In the genomic region with DNA sequence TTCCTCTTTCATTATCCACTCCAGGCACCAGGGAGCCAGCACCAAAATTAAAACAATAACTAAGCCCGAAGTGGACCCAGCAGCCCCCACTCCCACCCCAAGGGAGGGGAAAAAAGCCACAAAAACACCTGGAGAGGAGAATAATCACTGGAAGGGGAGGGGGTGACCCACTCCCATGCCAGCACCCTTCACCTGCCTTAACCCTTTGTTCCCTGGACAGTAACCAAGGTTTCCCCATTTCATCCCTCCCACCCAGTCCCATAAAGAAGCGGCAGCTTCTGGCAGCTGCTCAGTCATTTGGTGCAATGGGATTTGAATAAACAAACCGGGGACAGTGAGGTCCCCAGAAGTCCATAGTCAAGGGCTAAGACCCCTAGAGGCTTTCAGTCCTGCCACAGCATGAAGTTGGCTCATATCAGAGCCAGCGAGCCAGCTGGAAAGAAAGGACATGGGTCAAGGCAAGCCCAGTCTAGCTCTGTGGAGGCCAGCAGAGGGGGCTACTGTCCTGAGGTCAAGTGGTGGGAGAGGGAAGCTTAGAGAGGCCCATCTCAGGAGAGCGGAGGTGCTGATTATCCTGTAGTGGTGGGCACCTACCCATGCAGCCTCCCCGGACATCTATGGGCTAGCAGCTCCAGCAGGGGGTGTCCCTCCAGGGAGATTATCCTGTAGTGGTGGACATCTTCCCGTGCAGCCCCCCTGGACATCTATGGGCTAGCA, we compare ENCODE assay signal across 2 cellular contexts.
TF ChIP-seq lines count a peak whose summit lies in the region.

No MANE protein-coding gene starts in this region.

TF ChIP-seq in GM23338, 12 proteins besides CTCF, POLR2A, EP300 and RAD21 (continued from another document and continues in another):
- TF ChIP-seq, protein P1, sequence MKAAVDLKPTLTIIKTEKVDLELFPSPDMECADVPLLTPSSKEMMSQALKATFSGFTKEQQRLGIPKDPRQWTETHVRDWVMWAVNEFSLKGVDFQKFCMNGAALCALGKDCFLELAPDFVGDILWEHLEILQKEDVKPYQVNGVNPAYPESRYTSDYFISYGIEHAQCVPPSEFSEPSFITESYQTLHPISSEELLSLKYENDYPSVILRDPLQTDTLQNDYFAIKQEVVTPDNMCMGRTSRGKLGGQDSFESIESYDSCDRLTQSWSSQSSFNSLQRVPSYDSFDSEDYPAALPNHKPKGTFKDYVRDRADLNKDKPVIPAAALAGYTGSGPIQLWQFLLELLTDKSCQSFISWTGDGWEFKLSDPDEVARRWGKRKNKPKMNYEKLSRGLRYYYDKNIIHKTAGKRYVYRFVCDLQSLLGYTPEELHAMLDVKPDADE (IDR thresholded peaks at IDR 0.05): no peak
- TF ChIP-seq JUNB (IDR thresholded peaks at IDR 0.05; ENCODE audit: unreplicated experiment) (no peak), STAT1 (IDR thresholded peaks at IDR 0.05; ENCODE audit: unreplicated experiment) (no peak), NANOG (IDR thresholded peaks at IDR 0.05; ENCODE audit: borderline replicate concordance) (no peak), EZH2 (IDR thresholded peaks at IDR 0.05; ENCODE audit: low read depth, unreplicated experiment) (no peak), EZH2phosphoT487 (IDR thresholded peaks at IDR 0.05; ENCODE audit: unreplicated experiment) (no peak), ZNF114 (CRISPR knock-in tag; IDR thresholded peaks at IDR 0.05) (no peak)
- TF ChIP-seq, protein P2, sequence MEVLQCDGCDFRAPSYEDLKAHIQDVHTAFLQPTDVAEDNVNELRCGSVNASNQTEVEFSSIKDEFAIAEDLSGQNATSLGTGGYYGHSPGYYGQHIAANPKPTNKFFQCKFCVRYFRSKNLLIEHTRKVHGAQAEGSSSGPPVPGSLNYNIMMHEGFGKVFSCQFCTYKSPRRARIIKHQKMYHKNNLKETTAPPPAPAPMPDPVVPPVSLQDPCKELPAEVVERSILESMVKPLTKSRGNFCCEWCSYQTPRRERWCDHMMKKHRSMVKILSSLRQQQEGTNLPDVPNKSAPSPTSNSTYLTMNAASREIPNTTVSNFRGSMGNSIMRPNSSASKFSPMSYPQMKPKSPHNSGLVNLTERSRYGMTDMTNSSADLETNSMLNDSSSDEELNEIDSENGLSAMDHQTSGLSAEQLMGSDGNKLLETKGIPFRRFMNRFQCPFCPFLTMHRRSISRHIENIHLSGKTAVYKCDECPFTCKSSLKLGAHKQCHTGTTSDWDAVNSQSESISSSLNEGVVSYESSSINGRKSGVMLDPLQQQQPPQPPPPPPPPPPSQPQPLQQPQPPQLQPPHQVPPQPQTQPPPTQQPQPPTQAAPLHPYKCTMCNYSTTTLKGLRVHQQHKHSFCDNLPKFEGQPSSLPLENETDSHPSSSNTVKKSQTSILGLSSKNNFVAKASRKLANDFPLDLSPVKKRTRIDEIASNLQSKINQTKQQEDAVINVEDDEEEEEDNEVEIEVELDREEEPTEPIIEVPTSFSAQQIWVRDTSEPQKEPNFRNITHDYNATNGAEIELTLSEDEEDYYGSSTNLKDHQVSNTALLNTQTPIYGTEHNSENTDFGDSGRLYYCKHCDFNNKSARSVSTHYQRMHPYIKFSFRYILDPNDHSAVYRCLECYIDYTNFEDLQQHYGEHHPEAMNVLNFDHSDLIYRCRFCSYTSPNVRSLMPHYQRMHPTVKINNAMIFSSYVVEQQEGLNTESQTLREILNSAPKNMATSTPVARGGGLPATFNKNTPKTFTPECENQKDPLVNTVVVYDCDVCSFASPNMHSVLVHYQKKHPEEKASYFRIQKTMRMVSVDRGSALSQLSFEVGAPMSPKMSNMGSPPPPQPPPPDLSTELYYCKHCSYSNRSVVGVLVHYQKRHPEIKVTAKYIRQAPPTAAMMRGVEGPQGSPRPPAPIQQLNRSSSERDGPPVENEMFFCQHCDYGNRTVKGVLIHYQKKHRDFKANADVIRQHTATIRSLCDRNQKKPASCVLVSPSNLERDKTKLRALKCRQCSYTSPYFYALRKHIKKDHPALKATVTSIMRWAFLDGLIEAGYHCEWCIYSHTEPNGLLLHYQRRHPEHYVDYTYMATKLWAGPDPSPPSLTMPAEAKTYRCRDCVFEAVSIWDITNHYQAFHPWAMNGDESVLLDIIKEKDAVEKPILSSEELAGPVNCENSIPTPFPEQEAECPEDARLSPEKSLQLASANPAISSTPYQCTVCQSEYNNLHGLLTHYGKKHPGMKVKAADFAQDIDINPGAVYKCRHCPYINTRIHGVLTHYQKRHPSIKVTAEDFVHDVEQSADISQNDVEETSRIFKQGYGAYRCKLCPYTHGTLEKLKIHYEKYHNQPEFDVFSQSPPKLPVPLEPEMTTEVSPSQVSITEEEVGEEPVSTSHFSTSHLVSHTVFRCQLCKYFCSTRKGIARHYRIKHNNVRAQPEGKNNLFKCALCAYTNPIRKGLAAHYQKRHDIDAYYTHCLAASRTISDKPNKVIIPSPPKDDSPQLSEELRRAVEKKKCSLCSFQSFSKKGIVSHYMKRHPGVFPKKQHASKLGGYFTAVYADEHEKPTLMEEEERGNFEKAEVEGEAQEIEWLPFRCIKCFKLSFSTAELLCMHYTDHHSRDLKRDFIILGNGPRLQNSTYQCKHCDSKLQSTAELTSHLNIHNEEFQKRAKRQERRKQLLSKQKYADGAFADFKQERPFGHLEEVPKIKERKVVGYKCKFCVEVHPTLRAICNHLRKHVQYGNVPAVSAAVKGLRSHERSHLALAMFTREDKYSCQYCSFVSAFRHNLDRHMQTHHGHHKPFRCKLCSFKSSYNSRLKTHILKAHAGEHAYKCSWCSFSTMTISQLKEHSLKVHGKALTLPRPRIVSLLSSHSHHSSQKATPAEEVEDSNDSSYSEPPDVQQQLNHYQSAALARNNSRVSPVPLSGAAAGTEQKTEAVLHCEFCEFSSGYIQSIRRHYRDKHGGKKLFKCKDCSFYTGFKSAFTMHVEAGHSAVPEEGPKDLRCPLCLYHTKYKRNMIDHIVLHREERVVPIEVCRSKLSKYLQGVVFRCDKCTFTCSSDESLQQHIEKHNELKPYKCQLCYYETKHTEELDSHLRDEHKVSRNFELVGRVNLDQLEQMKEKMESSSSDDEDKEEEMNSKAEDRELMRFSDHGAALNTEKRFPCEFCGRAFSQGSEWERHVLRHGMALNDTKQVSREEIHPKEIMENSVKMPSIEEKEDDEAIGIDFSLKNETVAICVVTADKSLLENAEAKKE (CRISPR knock-in tag; IDR thresholded peaks at IDR 0.05): no peak

TF ChIP-seq in H1, 55 proteins besides CTCF, POLR2A, EP300 and RAD21:
- TF ChIP-seq, protein P3, sequence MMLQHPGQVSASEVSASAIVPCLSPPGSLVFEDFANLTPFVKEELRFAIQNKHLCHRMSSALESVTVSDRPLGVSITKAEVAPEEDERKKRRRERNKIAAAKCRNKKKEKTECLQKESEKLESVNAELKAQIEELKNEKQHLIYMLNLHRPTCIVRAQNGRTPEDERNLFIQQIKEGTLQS (IDR thresholded peaks at IDR 0.05; ENCODE audit: insufficient read depth, low read depth, low read length): no peak
- no peak for TF ChIP-seq GABPA (IDR thresholded peaks at IDR 0.05; ENCODE audit: borderline replicate concordance, insufficient read depth, low read length)
- no peak for TF ChIP-seq KDM5A (IDR thresholded peaks at IDR 0.05; ENCODE audit: low read length)
- TF ChIP-seq, protein P4, sequence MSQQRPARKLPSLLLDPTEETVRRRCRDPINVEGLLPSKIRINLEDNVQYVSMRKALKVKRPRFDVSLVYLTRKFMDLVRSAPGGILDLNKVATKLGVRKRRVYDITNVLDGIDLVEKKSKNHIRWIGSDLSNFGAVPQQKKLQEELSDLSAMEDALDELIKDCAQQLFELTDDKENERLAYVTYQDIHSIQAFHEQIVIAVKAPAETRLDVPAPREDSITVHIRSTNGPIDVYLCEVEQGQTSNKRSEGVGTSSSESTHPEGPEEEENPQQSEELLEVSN (IDR thresholded peaks at IDR 0.05): no peak
- no peak for TF ChIP-seq SRF (IDR thresholded peaks at IDR 0.05; ENCODE audit: low read depth, low read length)
